1 cellular context compared by ENCODE assay signal in genomic region chr2:233693963-233694362, GRCh38.
TF ChIP-seq lines count a peak whose summit lies in the region.

No MANE protein-coding gene starts in this region.

TF ChIP-seq in HepG2, 621 proteins besides CTCF, POLR2A, EP300 and RAD21:
- TF ChIP-seq FLYWCH1 (CRISPR knock-in tag; IDR thresholded peaks at IDR 0.05) = no peak
- 0 out of 2 replicates have a peak, but pooled peaks have one; percentile 20 for TF ChIP-seq CBX5 (CRISPR knock-in tag; IDR thresholded peaks at IDR 0.05; ENCODE audit: borderline replicate concordance)
- no peak for TF ChIP-seq ZNF446 (CRISPR knock-in tag; IDR thresholded peaks at IDR 0.05)
